12 cellular contexts compared by ENCODE assay signal in genomic region chr18:68796936-68797690, GRCh38. TPM values are rescaled to one million over a fixed set of nuclear protein-coding genes. Genes with fewer than 3 reads are reported as not detected.
DNase-seq lines count a peak whose midpoint lies in the region; ATAC-seq lines count a peak whose summit lies in the region.
"Had no signal": no experiment of that assay in that cellular context is flagged by ENCODE, and none has a peak within 500 bp of the region (broad histone marks: within the 10 kb centered on the region; RNA-seq: fewer than 3 reads in every experiment).

No MANE protein-coding gene starts in this region.

- no peak overlapping the region for H4K8ac ChIP-seq in mesenchymal stem cell (ENCODE audit: low read length)

- H3K9ac ChIP-seq in mesenchymal stem cell (ENCODE audit: low read length) = no peak overlapping the region

- ATAC-seq in GM21381 (IDR thresholded peaks at IDR 0.05; ENCODE audit: unreplicated experiment) (no peak), GM21619 (IDR thresholded peaks at IDR 0.05; ENCODE audit: unreplicated experiment) (no peak)
- ATAC-seq: left lobe of liver had no signal

- peak; percentile 37 for DNase-seq in COLO829 (ENCODE audit: low spot score)
- peak; percentile 23 for DNase-seq in NCI-H1048 (lab: John Stamatoyannopoulos, UW)
- peak; percentile 78 to 93 for DNase-seq in dermis microvascular lymphatic vessel endothelial cell (ENCODE audit: low read depth in 2 of 2)
- peak; percentile 87 for DNase-seq in mesenchymal stem cell
- DNase-seq in effector CD4-positive, alpha-beta T cell = no peak
- no peak for DNase-seq in NCI-H774 (lab: John Stamatoyannopoulos, UW)
- DNase-seq: activated T-cell treated with anti-CD3 and anti-CD28 coated beads, Interleukin-2, amount 50 U/mL, for 48 hours; NCI-H446 had no signal

- no peak overlapping the region for H4K91ac ChIP-seq in mesenchymal stem cell (ENCODE audit: low read length)

- H2BK5ac ChIP-seq in mesenchymal stem cell (ENCODE audit: low read depth, low read length, poor library complexity, severe bottlenecking) = no peak overlapping the region

- no peak overlapping the region for H3K4me2 ChIP-seq in mesenchymal stem cell (ENCODE audit: low read length, poor library complexity, severe bottlenecking)

- no peak overlapping the region for H2AFZ ChIP-seq in mesenchymal stem cell (ENCODE audit: low read depth, low read length)

- H2BK120ac ChIP-seq in mesenchymal stem cell (ENCODE audit: low read depth, low read length) = peak overlapping the region; percentile 49

- no peak overlapping the region for H3K4ac ChIP-seq in mesenchymal stem cell (ENCODE audit: low read depth in 1 of 2, low read length in 2 of 2)

- no peak overlapping the region for H3K23ac ChIP-seq in mesenchymal stem cell (ENCODE audit: low read length in 2 of 2)

- WGBS in mesenchymal stem cell = 44% methylated on average over 5 of the region's 7 CpGs

- H2BK12ac ChIP-seq in mesenchymal stem cell (ENCODE audit: low read length in 2 of 2) = no peak overlapping the region

- H3K27ac ChIP-seq in mesenchymal stem cell (ENCODE audit: low read length, poor library complexity, severe bottlenecking) = peak overlapping the region; percentile 59
- H3K27ac ChIP-seq: HL-60 had no signal

- no peaks in the 10 kb centered on the region for H3K36me3 ChIP-seq in mesenchymal stem cell (ENCODE audit: control insufficient read depth in 1 of 2, insufficient read depth in 2 of 2, low read depth in 1 of 2, low read length in 2 of 2)

- no peak overlapping the region for H3K14ac ChIP-seq in mesenchymal stem cell (ENCODE audit: low read length in 2 of 2)

- peak overlapping the region in 1 of 2 experiments; percentile 31 for H3K4me3 ChIP-seq in mesenchymal stem cell (ENCODE audit: insufficient read depth in 1 of 2, low read depth in 1 of 2, low read length in 2 of 2)

- no peak overlapping the region for H2AK5ac ChIP-seq in mesenchymal stem cell (ENCODE audit: low read length, severe bottlenecking)

- H2BK15ac ChIP-seq in mesenchymal stem cell (ENCODE audit: low read depth, poor library complexity, severe bottlenecking) = no peak overlapping the region

- no peaks in the 10 kb centered on the region for H3K27me3 ChIP-seq in mesenchymal stem cell (ENCODE audit: control insufficient read depth in 1 of 2, insufficient read depth in 1 of 2, low read length in 2 of 2)

- peak overlapping the region in 1 of 2 experiments; percentile 33 for H3K18ac ChIP-seq in mesenchymal stem cell (ENCODE audit: low read depth in 1 of 2, low read length in 2 of 2)

- H3K9me3 ChIP-seq in mesenchymal stem cell (ENCODE audit: control insufficient read depth, low read length) = no peaks in the 10 kb centered on the region

- H3K4me1 ChIP-seq in mesenchymal stem cell (ENCODE audit: control insufficient read depth, insufficient read depth, low read depth, low read length) = no peaks in the 10 kb centered on the region

- H3K79me1 ChIP-seq in mesenchymal stem cell (replicated peaks; ENCODE audit: low read length, poor library complexity, severe bottlenecking) = no peaks in the 10 kb centered on the region

RNA-seq across cellular contexts. Expression of gene CCDC102B, which starts 0.8 kb away (rescaled TPM):
- total RNA-seq in dermis microvascular lymphatic vessel endothelial cell = 24.8 and 34.0 TPM in 2 replicates
- 21.1 TPM for polyA plus RNA-seq in mesenchymal stem cell (2013, experiment 1 of 2)
- polyA plus RNA-seq in mesenchymal stem cell (2013, experiment 2 of 2) = 20.1 TPM

Comparison
In these comparisons a context has a peak if more than half of its experiments do, and no peak if none do; other contexts are left out.
1. DNase-seq: peak in COLO829 (single experiment), NCI-H1048 (single experiment), dermis microvascular lymphatic vessel endothelial cell (2 of 2) and mesenchymal stem cell (single experiment); none in effector CD4-positive, alpha-beta T cell (single experiment) and NCI-H774 (single experiment).